ENCODE assay signal across 8 cellular contexts in the genomic region with DNA sequence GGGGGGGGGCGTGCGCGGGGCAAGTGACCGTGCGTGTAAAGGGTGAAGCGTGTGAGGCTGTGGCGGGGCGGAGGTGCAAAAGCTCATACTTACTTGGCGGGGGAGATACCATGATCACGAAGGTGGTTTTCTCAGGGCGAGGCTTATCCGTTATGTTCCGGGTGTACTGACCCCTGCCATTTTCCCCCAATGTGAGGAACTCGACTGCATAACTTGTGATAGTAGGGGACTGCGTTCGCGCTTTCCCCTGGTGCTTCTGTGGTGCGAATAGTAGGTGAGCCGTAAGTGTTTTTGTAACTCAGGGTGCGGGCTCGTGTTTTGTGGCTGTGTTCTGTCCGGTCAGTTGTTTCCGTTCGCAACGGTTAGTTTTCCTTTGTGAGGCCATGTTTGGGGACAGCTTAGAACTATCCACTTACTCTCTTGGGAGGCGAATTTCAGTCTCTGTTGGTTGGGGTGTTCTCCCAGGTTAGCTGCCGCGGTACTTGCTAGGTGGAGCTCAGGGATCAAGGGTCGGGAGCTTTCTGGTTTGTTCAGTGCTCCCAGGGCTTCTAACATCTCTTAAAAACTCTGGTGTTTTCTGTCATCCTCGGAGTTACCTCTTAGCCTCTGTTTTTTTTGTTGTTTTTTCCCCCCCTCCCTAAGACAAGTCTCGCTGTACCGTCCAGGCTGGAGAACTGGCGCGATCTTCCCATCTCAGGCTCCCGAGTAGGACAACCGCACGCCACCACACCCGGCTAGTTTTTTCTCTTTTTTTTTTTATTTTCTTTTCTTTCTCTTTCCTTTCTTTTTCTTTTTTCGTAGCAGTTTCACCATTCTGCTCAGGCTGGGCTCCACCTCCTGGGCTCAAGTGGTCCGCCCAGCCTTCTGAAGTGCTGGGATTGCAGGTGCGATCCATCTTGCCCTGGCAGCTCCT. TPM values are rescaled to one million over a fixed set of nuclear protein-coding genes. Genes with fewer than 3 reads are reported as not detected.
A peak's percentile ranks its signal among the peaks of the same experiment; 100 is the strongest.
DNase-seq lines count a peak whose midpoint lies in the region; ATAC-seq and TF ChIP-seq lines count a peak whose summit lies in the region.
"Not testable (repeated sequence)": the region's sequence is repeated elsewhere in the genome, so short reads cannot be mapped to it uniquely, and the experiment has no call there.

No MANE protein-coding gene starts in this region.

- not testable (repeated sequence) for H3K36me3 Mint-ChIP-seq in naive thymus-derived CD4-positive, alpha-beta T cell

- not testable (repeated sequence) for H3K9me3 ChIP-seq in naive thymus-derived CD4-positive, alpha-beta T cell (ENCODE audit: control insufficient read depth in 2 of 3, low read length in 3 of 3)

- not testable (repeated sequence) for H3K36me3 ChIP-seq in naive thymus-derived CD4-positive, alpha-beta T cell (ENCODE audit: control insufficient read depth in 2 of 3, insufficient read depth in 3 of 3, low read length in 3 of 3)

- H3K27ac ChIP-seq in RWPE1, result peak overlapping the region; percentile 95
- peak overlapping the region; percentile 76 for H3K27ac ChIP-seq in naive thymus-derived CD4-positive, alpha-beta T cell (ENCODE audit: low read depth, low read length)

- POLR2A ChIA-PET in RWPE1 (lab: Yijun Ruan, JAX; ENCODE audit: low non-redundant PET), result interaction anchor here (1.0 kb wide), 1 partner anchor 139 kb away, joined by 9 read pairs; no protein-coding TSS in a partner anchor
- POLR2A ChIA-PET in naive thymus-derived CD4-positive, alpha-beta T cell (lab: Charles Lee), result interaction anchor here (0.6 to 0.9 kb wide), 5 partner anchors 48 to 139 kb away, joined by 3 to 4 read pairs (median 3); no protein-coding TSS in a partner anchor

- peak; percentile 98 for DNase-seq in ELF-1 (ENCODE audit: low read depth, low spot score)
- peak; percentile 83 for DNase-seq in GOT3 (lab: John Stamatoyannopoulos, UW)
- DNase-seq in LNCaP clone FGC (ENCODE audit: low read depth), result peak; percentile 97
- DNase-seq in RWPE1 (ENCODE audit: low spot score), result peak; percentile 94
- DNase-seq in activated effector memory CD4-positive, alpha-beta T cell treated with Interleukin-2 at 50 U/mL for 16 hours, result peak; percentile 74
- peak; percentile 96 for DNase-seq in fibroblast of the aortic adventitia (ENCODE audit: low read depth)
- peak; percentile 57 to 95 (median 85) for DNase-seq in naive thymus-derived CD4-positive, alpha-beta T cell
- DNase-seq in stimulated activated CD8-positive, alpha-beta memory T cell treated with anti-CD3 and anti-CD28 coated beads, Interleukin-7, amount 100 ng/mL, for 1 hour (ENCODE audit: low read depth in 2 of 2), result peak; percentile 55 to 68

- H3K27me3 ChIP-seq in naive thymus-derived CD4-positive, alpha-beta T cell (ENCODE audit: control insufficient read depth in 2 of 2, insufficient read depth in 2 of 2, low read length in 2 of 2), result not testable (repeated sequence)

- peak; percentile 90 for ATAC-seq in naive thymus-derived CD4-positive, alpha-beta T cell

- not testable (repeated sequence) for H3K27me3 Mint-ChIP-seq in naive thymus-derived CD4-positive, alpha-beta T cell

- CTCF ChIA-PET in RWPE1 (lab: Yijun Ruan, JAX); naive thymus-derived CD4-positive, alpha-beta T cell (lab: Charles Lee): not testable (repeated sequence)

- not testable (repeated sequence) for H3K4me1 Mint-ChIP-seq in naive thymus-derived CD4-positive, alpha-beta T cell

- H3K9me3 Mint-ChIP-seq in naive thymus-derived CD4-positive, alpha-beta T cell, result not testable (repeated sequence)

- intact Hi-C loops in naive thymus-derived CD4-positive, alpha-beta T cell (cut with micrococcal nuclease), result not testable (repeated sequence)

- peak overlapping the region; percentile 46 for H3K4me3 ChIP-seq in LNCaP clone FGC (ENCODE audit: low read depth, low read length)
- H3K4me3 ChIP-seq in fibroblast of the aortic adventitia (ENCODE audit: low read depth, low read length), result peak overlapping the region; percentile 67
- peak overlapping the region; percentile 70 for H3K4me3 ChIP-seq in naive thymus-derived CD4-positive, alpha-beta T cell (ENCODE audit: low read length)

- H3K4me3 Mint-ChIP-seq in naive thymus-derived CD4-positive, alpha-beta T cell, result peak overlapping the region; percentile 88 to 99 (median 93)

- not testable (repeated sequence) for TF ChIP-seq CTCF in LNCaP clone FGC (IDR thresholded peaks at IDR 0.05; ENCODE audit: control insufficient read depth, extremely low read depth, insufficient read depth); RWPE1 (conservative IDR thresholded peaks at IDR 0.05; ENCODE audit: low read depth); fibroblast of the aortic adventitia (IDR thresholded peaks at IDR 0.05; ENCODE audit: insufficient read depth, low read length)

- not testable (repeated sequence) for H3K4me1 ChIP-seq in naive thymus-derived CD4-positive, alpha-beta T cell (ENCODE audit: control insufficient read depth in 2 of 2, insufficient read depth in 2 of 2, low read length in 2 of 2)

- H3K27ac Mint-ChIP-seq in naive thymus-derived CD4-positive, alpha-beta T cell, result peak overlapping the region; percentile 95 to 99 (median 97)

RNA-seq across cellular contexts. Expression of gene PPIAL4E, which starts 39.3 kb away (rescaled TPM):
- not detected in 2 replicates for total RNA-seq in fibroblast of the aortic adventitia (ENCODE audit: low replicate concordance)
- 1 to 10 TPM in 2 of 5 experiments, not detected in 3; 6.7 to 7.9 TPM for total RNA-seq in naive thymus-derived CD4-positive, alpha-beta T cell
- not detected for polyA plus RNA-seq in naive thymus-derived CD4-positive, alpha-beta T cell

RNA-seq across cellular contexts. Expression of gene NBPF15, which starts 48.7 kb away (rescaled TPM):
- 38.0 and 43.8 TPM in 2 replicates for total RNA-seq in fibroblast of the aortic adventitia (ENCODE audit: low replicate concordance)
- total RNA-seq in naive thymus-derived CD4-positive, alpha-beta T cell, result 100 to 1,000 TPM in 4 of 5 experiments, 10 to 100 TPM in 1; 46.7 to 259 (median 115) TPM
- polyA plus RNA-seq in naive thymus-derived CD4-positive, alpha-beta T cell, result 10 to 100 TPM; 19.7 to 24.5 TPM

Comparison
In these comparisons a context has a peak if more than half of its experiments do, and no peak if none do; other contexts are left out.
1. Peak in every context shown above with its lines: DNase-seq, ATAC-seq, H3K4me3 ChIP-seq and H3K27ac ChIP-seq.